ENCODE assay signal across 9 cellular contexts in the genomic region with DNA sequence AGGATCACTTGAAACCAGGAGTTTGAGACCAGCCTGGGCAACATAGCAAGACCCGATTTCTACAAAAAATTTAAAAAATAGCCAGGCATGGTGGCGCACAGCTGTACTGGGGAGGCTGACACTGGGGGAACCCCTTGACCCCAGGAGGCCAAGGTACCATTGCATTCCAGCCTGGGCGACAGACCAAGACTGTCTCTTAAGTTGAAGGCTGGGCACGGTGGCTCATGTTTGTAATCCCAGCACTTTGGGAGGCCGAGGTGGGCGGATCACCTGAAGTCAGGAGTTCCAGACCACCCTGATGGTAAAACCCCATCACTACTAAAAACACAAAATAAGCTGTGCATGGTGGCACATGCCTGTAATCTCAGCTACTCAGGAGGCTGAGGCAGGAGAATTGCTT.
"Had no signal": no experiment of that assay in that cellular context is flagged by ENCODE, and none has a peak within 500 bp of the region (broad histone marks: within the 10 kb centered on the region; RNA-seq: fewer than 3 reads in every experiment).

No MANE protein-coding gene starts in this region.

- ATAC-seq: HCT116 had no signal

- H3K27ac ChIP-seq: GM23248, HL-60, KMS-11 had no signal

- H3K9ac ChIP-seq: GM23248, KMS-11 had no signal

- H3K36me3 ChIP-seq: HAP-1 had no signal

- H2AFZ ChIP-seq: GM23248 had no signal

- H3K9me3 ChIP-seq: HAP-1 had no signal

- H3K4me3 ChIP-seq: GM23248, HAP-1 had no signal

- H3K4me2 ChIP-seq: KMS-11 had no signal

- DNase-seq: GM23248, GOT3, H7, IMR-90, KBM-7 had no signal

- H3K4me1 ChIP-seq: HAP-1 had no signal
